In genomic region chr1:192756314-192756713, GRCh38 we compare ENCODE assay signal across 1 cellular context.
TF ChIP-seq lines count a peak whose summit lies in the region.

No MANE protein-coding gene starts in this region.

TF ChIP-seq in GM12878, 131 proteins besides CTCF, POLR2A, EP300 and RAD21:
- no peak for TF ChIP-seq BRCA1 (IDR thresholded peaks at IDR 0.05; ENCODE audit: low read depth, low read length)
- peak; percentile 23; the same call in 1 of the 2 replicates for TF ChIP-seq SPI1 (IDR thresholded peaks at IDR 0.05; ENCODE audit: borderline replicate concordance, insufficient read depth, low read depth, low read length)
